In genomic region chr4:123848615-123849014, GRCh38 we compare ENCODE assay signal across 22 cellular contexts.
"Had no signal": no experiment of that assay in that cellular context is flagged by ENCODE, and none has a peak within 500 bp of the region (broad histone marks: within the 10 kb centered on the region; RNA-seq: fewer than 3 reads in every experiment).

No MANE protein-coding gene starts in this region.

- H3K27me3 ChIP-seq: adrenal gland, neural progenitor cell, ovary had no signal

- H3K4me3 ChIP-seq: adrenal gland, lung, neural progenitor cell, ovary had no signal

- H3K9me3 ChIP-seq: adrenal gland, ovary had no signal

- ATAC-seq: activated CD4-positive, alpha-beta T cell treated with anti-CD3 and anti-CD28 coated beads for 36 hours; activated CD8-positive, alpha-beta memory T cell treated with anti-CD3 and anti-CD28 coated beads, Interleukin-2, amount 10 ng/mL, durations not matched to agents 7 days and 5 days; T-helper 17 cell had no signal

- H3K4me3 Mint-ChIP-seq: activated CD4-positive, alpha-beta memory T cell treated with anti-CD3 and anti-CD28 coated beads for 36 hours; activated CD4-positive, alpha-beta T cell treated with anti-CD3 and anti-CD28 coated beads for 36 hours; activated CD8-positive, alpha-beta memory T cell treated with anti-CD3 and anti-CD28 coated beads, Interleukin-2, amount 10 ng/mL, durations not matched to agents 7 days and 5 days; neural progenitor cell; T-helper 17 cell had no signal

- H3K27ac ChIP-seq: adrenal gland, neural progenitor cell had no signal

- H3K27me3 Mint-ChIP-seq: activated CD4-positive, alpha-beta memory T cell treated with anti-CD3 and anti-CD28 coated beads for 36 hours; activated CD4-positive, alpha-beta T cell treated with anti-CD3 and anti-CD28 coated beads for 36 hours; T-helper 17 cell had no signal

- H3K27ac Mint-ChIP-seq: activated CD4-positive, alpha-beta memory T cell treated with anti-CD3 and anti-CD28 coated beads for 36 hours; activated CD4-positive, alpha-beta T cell treated with anti-CD3 and anti-CD28 coated beads for 36 hours; activated CD8-positive, alpha-beta memory T cell treated with anti-CD3 and anti-CD28 coated beads, Interleukin-2, amount 10 ng/mL, durations not matched to agents 7 days and 5 days; neural progenitor cell; T-helper 17 cell had no signal

- H3K9me3 Mint-ChIP-seq: activated CD4-positive, alpha-beta memory T cell treated with anti-CD3 and anti-CD28 coated beads for 36 hours had no signal

- H3K4me1 Mint-ChIP-seq: activated CD4-positive, alpha-beta T cell treated with anti-CD3 and anti-CD28 coated beads for 36 hours; activated CD8-positive, alpha-beta memory T cell treated with anti-CD3 and anti-CD28 coated beads, Interleukin-2, amount 10 ng/mL, durations not matched to agents 7 days and 5 days; neural progenitor cell; T-helper 17 cell had no signal

- H3K36me3 Mint-ChIP-seq: activated CD4-positive, alpha-beta memory T cell treated with anti-CD3 and anti-CD28 coated beads for 36 hours; activated CD8-positive, alpha-beta memory T cell treated with anti-CD3 and anti-CD28 coated beads, Interleukin-2, amount 10 ng/mL, durations not matched to agents 7 days and 5 days had no signal

- H3K9ac ChIP-seq: neural progenitor cell had no signal

- DNase-seq: activated CD4-positive, alpha-beta memory T cell treated with anti-CD3 and anti-CD28 coated beads for 36 hours; activated CD4-positive, alpha-beta T cell treated with anti-CD3 and anti-CD28 coated beads for 36 hours; activated CD8-positive, alpha-beta memory T cell treated with anti-CD3 and anti-CD28 coated beads, Interleukin-2, amount 10 ng/mL, durations not matched to agents 7 days and 5 days; activated naive CD4-positive, alpha-beta T cell treated with anti-CD3 and anti-CD28 coated beads, Interleukin-2, amount 50 U/mL, for 16 hours; activated T-cell treated with anti-CD3 and anti-CD28 coated beads, Interleukin-2, amount 50 U/mL, for 1 hour; adrenal gland; caudate nucleus; glutamatergic neuron; kidney glomerular epithelial cell; midbrain; ovary; small intestine; stimulated activated CD4-positive, alpha-beta T cell treated with anti-CD3 and anti-CD28 coated beads, Interleukin-4, amount 100 ng/mL, for 4 hours; stimulated activated CD8-positive, alpha-beta memory T cell treated with anti-CD3 and anti-CD28 coated beads, Interleukin-4, amount 100 ng/mL, for 48 hours; stimulated activated naive CD4-positive, alpha-beta T cell treated with Interleukin-2 at 50 U/mL for 16 hours; substantia nigra; T-helper 17 cell; trophoblast cell had no signal

- FAIRE-seq: colon, endothelial cell of umbilical vein, small intestine had no signal

- H3K36me3 ChIP-seq: adrenal gland, neural progenitor cell, ovary had no signal
